ENCODE assay signal across 1 cellular context in the genomic region with DNA sequence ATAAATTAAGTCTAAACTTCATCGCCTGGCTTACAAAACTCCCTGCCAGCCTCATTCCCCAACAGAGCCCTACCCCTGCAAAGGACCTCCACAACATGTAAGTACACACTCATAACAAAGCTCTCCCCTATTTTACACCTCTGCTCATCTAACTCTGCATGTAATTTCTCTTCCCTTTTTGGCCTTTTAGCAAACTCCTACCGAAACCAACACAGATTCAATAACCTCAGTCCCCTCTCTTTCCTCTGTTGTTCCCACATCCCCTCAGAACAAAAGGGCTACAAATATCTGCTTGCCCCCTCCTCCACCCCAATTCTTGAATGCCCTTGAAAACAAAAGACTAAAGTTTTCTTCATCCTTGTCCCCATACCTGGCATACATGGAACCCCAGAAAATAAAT.
TF ChIP-seq lines count a peak whose summit lies in the region.

No MANE protein-coding gene starts in this region.

TF ChIP-seq in K562, 482 proteins besides CTCF, POLR2A, EP300 and RAD21 (continued from another document):
- TF ChIP-seq FOXM1 (IDR thresholded peaks at IDR 0.05; ENCODE audit: low read depth) (no peak), FOXM1 (CRISPR knock-in tag; IDR thresholded peaks at IDR 0.05; ENCODE audit: low read depth) (0 out of 2 replicates have a peak, but pooled peaks have one; percentile 0), ZNF197 (CRISPR knock-in tag; IDR thresholded peaks at IDR 0.05; ENCODE audit: low read depth) (0 out of 2 replicates have a peak, but pooled peaks have one; percentile 2)
- TF ChIP-seq, protein P1, sequence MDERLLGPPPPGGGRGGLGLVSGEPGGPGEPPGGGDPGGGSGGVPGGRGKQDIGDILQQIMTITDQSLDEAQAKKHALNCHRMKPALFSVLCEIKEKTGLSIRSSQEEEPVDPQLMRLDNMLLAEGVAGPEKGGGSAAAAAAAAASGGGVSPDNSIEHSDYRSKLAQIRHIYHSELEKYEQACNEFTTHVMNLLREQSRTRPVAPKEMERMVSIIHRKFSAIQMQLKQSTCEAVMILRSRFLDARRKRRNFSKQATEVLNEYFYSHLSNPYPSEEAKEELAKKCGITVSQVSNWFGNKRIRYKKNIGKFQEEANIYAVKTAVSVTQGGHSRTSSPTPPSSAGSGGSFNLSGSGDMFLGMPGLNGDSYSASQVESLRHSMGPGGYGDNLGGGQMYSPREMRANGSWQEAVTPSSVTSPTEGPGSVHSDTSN (CRISPR knock-in tag; IDR thresholded peaks at IDR 0.05; ENCODE audit: low read depth) = no peak
- TF ChIP-seq, protein P1 (tag; conservative IDR thresholded peaks at IDR 0.05; ENCODE audit: low read depth) = 0 out of 2 replicates have a peak, but pooled peaks have one; percentile 21
- TF ChIP-seq, protein P2, sequence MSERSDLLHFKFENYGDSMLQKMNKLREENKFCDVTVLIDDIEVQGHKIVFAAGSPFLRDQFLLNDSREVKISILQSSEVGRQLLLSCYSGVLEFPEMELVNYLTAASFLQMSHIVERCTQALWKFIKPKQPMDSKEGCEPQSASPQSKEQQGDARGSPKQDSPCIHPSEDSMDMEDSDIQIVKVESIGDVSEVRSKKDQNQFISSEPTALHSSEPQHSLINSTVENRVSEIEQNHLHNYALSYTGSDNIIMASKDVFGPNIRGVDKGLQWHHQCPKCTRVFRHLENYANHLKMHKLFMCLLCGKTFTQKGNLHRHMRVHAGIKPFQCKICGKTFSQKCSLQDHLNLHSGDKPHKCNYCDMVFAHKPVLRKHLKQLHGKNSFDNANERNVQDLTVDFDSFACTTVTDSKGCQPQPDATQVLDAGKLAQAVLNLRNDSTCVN (CRISPR knock-in tag; IDR thresholded peaks at IDR 0.05) = no peak
